1 cellular context compared by ENCODE assay signal in the genomic region with DNA sequence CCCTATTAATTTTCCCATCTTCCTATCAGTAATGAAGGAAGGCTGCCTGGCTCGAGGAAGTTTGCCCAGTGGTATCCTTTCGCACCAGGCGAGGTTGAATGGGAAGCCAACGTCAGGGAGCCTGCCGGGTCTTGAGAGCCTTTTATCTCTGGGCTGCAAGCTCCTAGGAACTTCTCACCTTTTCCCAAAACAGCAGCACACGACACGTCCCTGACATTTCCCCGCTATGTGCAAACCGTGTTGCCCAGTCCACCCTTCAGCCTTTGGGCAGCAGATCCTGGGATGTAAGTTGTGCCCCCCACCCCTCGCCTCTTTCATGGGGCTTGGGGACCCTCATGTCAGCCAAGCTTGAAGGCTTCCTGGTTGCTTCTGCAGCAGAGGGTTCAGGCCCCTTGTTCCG.
TF ChIP-seq lines count a peak whose summit lies in the region.

No MANE protein-coding gene starts in this region.

TF ChIP-seq in H1, 55 proteins besides CTCF, POLR2A, EP300 and RAD21:
- TF ChIP-seq, protein P1, sequence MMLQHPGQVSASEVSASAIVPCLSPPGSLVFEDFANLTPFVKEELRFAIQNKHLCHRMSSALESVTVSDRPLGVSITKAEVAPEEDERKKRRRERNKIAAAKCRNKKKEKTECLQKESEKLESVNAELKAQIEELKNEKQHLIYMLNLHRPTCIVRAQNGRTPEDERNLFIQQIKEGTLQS (IDR thresholded peaks at IDR 0.05; ENCODE audit: insufficient read depth, low read depth, low read length) = no peak
- no peak for TF ChIP-seq BACH1 (IDR thresholded peaks at IDR 0.05; ENCODE audit: low read length)
- no peak for TF ChIP-seq KDM5A (IDR thresholded peaks at IDR 0.05; ENCODE audit: low read length)
- no peak for TF ChIP-seq RBBP5 (IDR thresholded peaks at IDR 0.05; ENCODE audit: borderline replicate concordance, low read depth, low read length)
- no peak for TF ChIP-seq KDM4A (IDR thresholded peaks at IDR 0.05; ENCODE audit: low read depth, low read length, severe bottlenecking)
- no peak for TF ChIP-seq CTBP2 (IDR thresholded peaks at IDR 0.05; ENCODE audit: borderline replicate concordance, insufficient read depth, insufficient read length, low read length)
- no peak for TF ChIP-seq TAF1 (IDR thresholded peaks at IDR 0.05; ENCODE audit: low read depth, low read length)
- no peak for TF ChIP-seq SAP30 (IDR thresholded peaks at IDR 0.05; ENCODE audit: insufficient read depth, insufficient replicate concordance, low read length)
- no peak for TF ChIP-seq CBX8 (IDR thresholded peaks at IDR 0.05; ENCODE audit: borderline replicate concordance, low read depth, low read length)
- TF ChIP-seq RXRA (IDR thresholded peaks at IDR 0.05; ENCODE audit: insufficient read depth, low read depth, low read length) = no peak
- TF ChIP-seq, protein P2, sequence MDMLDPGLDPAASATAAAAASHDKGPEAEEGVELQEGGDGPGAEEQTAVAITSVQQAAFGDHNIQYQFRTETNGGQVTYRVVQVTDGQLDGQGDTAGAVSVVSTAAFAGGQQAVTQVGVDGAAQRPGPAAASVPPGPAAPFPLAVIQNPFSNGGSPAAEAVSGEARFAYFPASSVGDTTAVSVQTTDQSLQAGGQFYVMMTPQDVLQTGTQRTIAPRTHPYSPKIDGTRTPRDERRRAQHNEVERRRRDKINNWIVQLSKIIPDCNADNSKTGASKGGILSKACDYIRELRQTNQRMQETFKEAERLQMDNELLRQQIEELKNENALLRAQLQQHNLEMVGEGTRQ (IDR thresholded peaks at IDR 0.05; ENCODE audit: low read length) = no peak
- no peak for TF ChIP-seq ZNF274 (IDR thresholded peaks at IDR 0.05; ENCODE audit: borderline replicate concordance, extremely low read depth, low read length)
- TF ChIP-seq GTF2F1 (IDR thresholded peaks at IDR 0.05; ENCODE audit: borderline replicate concordance, low read depth, low read length) = no peak
- no peak for TF ChIP-seq RFX5 (IDR thresholded peaks at IDR 0.05; ENCODE audit: borderline replicate concordance, low read depth, low read length)
- TF ChIP-seq, protein P3, sequence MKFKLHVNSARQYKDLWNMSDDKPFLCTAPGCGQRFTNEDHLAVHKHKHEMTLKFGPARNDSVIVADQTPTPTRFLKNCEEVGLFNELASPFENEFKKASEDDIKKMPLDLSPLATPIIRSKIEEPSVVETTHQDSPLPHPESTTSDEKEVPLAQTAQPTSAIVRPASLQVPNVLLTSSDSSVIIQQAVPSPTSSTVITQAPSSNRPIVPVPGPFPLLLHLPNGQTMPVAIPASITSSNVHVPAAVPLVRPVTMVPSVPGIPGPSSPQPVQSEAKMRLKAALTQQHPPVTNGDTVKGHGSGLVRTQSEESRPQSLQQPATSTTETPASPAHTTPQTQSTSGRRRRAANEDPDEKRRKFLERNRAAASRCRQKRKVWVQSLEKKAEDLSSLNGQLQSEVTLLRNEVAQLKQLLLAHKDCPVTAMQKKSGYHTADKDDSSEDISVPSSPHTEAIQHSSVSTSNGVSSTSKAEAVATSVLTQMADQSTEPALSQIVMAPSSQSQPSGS (IDR thresholded peaks at IDR 0.05; ENCODE audit: low read length) = no peak
- TF ChIP-seq SIN3A (conservative IDR thresholded peaks at IDR 0.05 in 1 of 2, IDR thresholded peaks at IDR 0.05 in 1 of 2; ENCODE audit: low read depth in 1 of 2, low read length in 2 of 2) = no peak
- TF ChIP-seq HDAC6 (IDR thresholded peaks at IDR 0.05; ENCODE audit: low read depth, low read length) = no peak
